In the genomic region with DNA sequence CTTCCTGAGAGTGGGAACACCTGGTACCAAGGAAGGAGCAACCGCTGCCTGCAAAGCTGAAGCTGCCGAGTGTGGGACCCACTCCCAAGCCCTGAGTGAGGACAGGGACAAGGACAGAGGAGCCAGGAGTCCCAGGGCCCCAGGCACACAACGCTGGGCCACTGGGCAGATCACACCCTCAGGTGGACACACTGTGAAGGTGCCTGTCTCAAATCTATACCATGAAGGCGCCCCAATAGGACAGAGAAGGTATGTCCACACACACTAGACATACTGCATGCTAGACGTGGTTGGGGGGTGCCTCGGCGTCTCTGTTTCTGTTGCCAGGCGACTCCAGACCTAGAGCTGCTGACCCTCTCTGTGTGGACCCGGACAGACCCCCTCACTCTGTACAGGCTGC, we compare ENCODE assay signal across 1 cellular context.
TF ChIP-seq lines count a peak whose summit lies in the region.

No MANE protein-coding gene starts in this region.

TF ChIP-seq in GM12878, 131 proteins besides CTCF, POLR2A, EP300 and RAD21 (continued from another document):
- TF ChIP-seq, protein P1, sequence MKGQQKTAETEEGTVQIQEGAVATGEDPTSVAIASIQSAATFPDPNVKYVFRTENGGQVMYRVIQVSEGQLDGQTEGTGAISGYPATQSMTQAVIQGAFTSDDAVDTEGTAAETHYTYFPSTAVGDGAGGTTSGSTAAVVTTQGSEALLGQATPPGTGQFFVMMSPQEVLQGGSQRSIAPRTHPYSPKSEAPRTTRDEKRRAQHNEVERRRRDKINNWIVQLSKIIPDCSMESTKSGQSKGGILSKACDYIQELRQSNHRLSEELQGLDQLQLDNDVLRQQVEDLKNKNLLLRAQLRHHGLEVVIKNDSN (IDR thresholded peaks at IDR 0.05; ENCODE audit: borderline replicate concordance, extremely low read length, insufficient read depth, low read depth, low read length): no peak
- TF ChIP-seq, protein P2, sequence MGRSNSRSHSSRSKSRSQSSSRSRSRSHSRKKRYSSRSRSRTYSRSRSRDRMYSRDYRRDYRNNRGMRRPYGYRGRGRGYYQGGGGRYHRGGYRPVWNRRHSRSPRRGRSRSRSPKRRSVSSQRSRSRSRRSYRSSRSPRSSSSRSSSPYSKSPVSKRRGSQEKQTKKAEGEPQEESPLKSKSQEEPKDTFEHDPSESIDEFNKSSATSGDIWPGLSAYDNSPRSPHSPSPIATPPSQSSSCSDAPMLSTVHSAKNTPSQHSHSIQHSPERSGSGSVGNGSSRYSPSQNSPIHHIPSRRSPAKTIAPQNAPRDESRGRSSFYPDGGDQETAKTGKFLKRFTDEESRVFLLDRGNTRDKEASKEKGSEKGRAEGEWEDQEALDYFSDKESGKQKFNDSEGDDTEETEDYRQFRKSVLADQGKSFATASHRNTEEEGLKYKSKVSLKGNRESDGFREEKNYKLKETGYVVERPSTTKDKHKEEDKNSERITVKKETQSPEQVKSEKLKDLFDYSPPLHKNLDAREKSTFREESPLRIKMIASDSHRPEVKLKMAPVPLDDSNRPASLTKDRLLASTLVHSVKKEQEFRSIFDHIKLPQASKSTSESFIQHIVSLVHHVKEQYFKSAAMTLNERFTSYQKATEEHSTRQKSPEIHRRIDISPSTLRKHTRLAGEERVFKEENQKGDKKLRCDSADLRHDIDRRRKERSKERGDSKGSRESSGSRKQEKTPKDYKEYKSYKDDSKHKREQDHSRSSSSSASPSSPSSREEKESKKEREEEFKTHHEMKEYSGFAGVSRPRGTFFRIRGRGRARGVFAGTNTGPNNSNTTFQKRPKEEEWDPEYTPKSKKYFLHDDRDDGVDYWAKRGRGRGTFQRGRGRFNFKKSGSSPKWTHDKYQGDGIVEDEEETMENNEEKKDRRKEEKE (IDR thresholded peaks at IDR 0.05): no peak
- no peak for TF ChIP-seq MTA3 (IDR thresholded peaks at IDR 0.05; ENCODE audit: borderline replicate concordance, low read length)
- TF ChIP-seq, protein P3, sequence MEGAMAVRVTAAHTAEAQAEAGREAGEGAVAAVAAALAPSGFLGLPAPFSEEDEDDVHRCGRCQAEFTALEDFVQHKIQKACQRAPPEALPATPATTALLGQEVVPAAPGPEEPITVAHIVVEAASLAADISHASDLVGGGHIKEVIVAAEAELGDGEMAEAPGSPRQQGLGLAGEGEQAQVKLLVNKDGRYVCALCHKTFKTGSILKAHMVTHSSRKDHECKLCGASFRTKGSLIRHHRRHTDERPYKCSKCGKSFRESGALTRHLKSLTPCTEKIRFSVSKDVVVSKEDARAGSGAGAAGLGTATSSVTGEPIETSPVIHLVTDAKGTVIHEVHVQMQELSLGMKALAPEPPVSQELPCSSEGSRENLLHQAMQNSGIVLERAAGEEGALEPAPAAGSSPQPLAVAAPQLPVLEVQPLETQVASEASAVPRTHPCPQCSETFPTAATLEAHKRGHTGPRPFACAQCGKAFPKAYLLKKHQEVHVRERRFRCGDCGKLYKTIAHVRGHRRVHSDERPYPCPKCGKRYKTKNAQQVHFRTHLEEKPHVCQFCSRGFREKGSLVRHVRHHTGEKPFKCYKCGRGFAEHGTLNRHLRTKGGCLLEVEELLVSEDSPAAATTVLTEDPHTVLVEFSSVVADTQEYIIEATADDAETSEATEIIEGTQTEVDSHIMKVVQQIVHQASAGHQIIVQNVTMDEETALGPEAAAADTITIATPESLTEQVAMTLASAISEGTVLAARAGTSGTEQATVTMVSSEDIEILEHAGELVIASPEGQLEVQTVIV (IDR thresholded peaks at IDR 0.05; ENCODE audit: borderline replicate concordance, partially characterized antibody): no peak
- no peak for TF ChIP-seq RBBP5 (conservative IDR thresholded peaks at IDR 0.05)
- TF ChIP-seq ATF7 (IDR thresholded peaks at IDR 0.05; ENCODE audit: low read depth): no peak
- TF ChIP-seq POU2F2 (IDR thresholded peaks at IDR 0.05; ENCODE audit: borderline replicate concordance, low read depth, low read length): no peak
- no peak for TF ChIP-seq KLF5 (IDR thresholded peaks at IDR 0.05; ENCODE audit: partially characterized antibody)
- TF ChIP-seq, protein P4, sequence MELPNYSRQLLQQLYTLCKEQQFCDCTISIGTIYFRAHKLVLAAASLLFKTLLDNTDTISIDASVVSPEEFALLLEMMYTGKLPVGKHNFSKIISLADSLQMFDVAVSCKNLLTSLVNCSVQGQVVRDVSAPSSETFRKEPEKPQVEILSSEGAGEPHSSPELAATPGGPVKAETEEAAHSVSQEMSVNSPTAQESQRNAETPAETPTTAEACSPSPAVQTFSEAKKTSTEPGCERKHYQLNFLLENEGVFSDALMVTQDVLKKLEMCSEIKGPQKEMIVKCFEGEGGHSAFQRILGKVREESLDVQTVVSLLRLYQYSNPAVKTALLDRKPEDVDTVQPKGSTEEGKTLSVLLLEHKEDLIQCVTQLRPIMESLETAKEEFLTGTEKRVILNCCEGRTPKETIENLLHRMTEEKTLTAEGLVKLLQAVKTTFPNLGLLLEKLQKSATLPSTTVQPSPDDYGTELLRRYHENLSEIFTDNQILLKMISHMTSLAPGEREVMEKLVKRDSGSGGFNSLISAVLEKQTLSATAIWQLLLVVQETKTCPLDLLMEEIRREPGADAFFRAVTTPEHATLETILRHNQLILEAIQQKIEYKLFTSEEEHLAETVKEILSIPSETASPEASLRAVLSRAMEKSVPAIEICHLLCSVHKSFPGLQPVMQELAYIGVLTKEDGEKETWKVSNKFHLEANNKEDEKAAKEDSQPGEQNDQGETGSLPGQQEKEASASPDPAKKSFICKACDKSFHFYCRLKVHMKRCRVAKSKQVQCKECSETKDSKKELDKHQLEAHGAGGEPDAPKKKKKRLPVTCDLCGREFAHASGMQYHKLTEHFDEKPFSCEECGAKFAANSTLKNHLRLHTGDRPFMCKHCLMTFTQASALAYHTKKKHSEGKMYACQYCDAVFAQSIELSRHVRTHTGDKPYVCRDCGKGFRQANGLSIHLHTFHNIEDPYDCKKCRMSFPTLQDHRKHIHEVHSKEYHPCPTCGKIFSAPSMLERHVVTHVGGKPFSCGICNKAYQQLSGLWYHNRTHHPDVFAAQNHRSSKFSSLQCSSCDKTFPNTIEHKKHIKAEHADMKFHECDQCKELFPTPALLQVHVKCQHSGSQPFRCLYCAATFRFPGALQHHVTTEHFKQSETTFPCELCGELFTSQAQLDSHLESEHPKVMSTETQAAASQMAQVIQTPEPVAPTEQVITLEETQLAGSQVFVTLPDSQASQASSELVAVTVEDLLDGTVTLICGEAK (IDR thresholded peaks at IDR 0.05; ENCODE audit: borderline replicate concordance): no peak
- TF ChIP-seq NRF1 (conservative IDR thresholded peaks at IDR 0.05; ENCODE audit: low read depth, low read length): no peak
- no peak for TF ChIP-seq FOXK2 (IDR thresholded peaks at IDR 0.05)
- no peak for TF ChIP-seq EED (IDR thresholded peaks at IDR 0.05; ENCODE audit: low read depth)
- TF ChIP-seq, protein P5, sequence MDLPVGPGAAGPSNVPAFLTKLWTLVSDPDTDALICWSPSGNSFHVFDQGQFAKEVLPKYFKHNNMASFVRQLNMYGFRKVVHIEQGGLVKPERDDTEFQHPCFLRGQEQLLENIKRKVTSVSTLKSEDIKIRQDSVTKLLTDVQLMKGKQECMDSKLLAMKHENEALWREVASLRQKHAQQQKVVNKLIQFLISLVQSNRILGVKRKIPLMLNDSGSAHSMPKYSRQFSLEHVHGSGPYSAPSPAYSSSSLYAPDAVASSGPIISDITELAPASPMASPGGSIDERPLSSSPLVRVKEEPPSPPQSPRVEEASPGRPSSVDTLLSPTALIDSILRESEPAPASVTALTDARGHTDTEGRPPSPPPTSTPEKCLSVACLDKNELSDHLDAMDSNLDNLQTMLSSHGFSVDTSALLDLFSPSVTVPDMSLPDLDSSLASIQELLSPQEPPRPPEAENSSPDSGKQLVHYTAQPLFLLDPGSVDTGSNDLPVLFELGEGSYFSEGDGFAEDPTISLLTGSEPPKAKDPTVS (IDR thresholded peaks at IDR 0.05; ENCODE audit: low read depth, low read length): no peak
- TF ChIP-seq MXI1 (IDR thresholded peaks at IDR 0.05; ENCODE audit: low read depth, low read length): no peak
- no peak for TF ChIP-seq SUPT20H (IDR thresholded peaks at IDR 0.05; ENCODE audit: borderline replicate concordance, control insufficient read depth, low read depth, low read length)
- no peak for TF ChIP-seq ZNF274 (IDR thresholded peaks at IDR 0.05; ENCODE audit: insufficient read depth, insufficient read length)
